20 cellular contexts compared by ENCODE assay signal in genomic region chr12:115103884-115104883, GRCh38.
DNase-seq lines count a peak whose midpoint lies in the region; ATAC-seq, FAIRE-seq and TF ChIP-seq lines count a peak whose summit lies in the region.
"Had no signal": no experiment of that assay in that cellular context is flagged by ENCODE, and none has a peak within 500 bp of the region (broad histone marks: within the 10 kb centered on the region; RNA-seq: fewer than 3 reads in every experiment).

No MANE protein-coding gene starts in this region.

- H3K4me2 ChIP-seq in astrocyte (ENCODE audit: low read length): peak overlapping the region; percentile 5
- H3K4me2 ChIP-seq: BLaER1 had no signal

- H3K36me3 ChIP-seq in astrocyte (ENCODE audit: insufficient read depth, low read length): no peaks in the 10 kb centered on the region
- H3K36me3 ChIP-seq: ascending aorta, BLaER1 had no signal

- no peak overlapping the region for H3K27ac ChIP-seq in astrocyte (ENCODE audit: low read depth, low read length)
- H3K27ac ChIP-seq: ascending aorta, BLaER1, foreskin keratinocyte, RWPE1 had no signal

- H3K9ac ChIP-seq in astrocyte (ENCODE audit: low read length): no peak overlapping the region
- H3K9ac ChIP-seq: BLaER1 had no signal

- no peak for ATAC-seq in GM18498 (IDR thresholded peaks at IDR 0.05; ENCODE audit: unreplicated experiment)
- ATAC-seq: foreskin keratinocyte; GM12878; stimulated activated memory B cell treated with anti-CD40 and anti-IgM and Interleukin-4, amounts not matched to agents 10 μg/mL and 1 μg/mL and 100 μg/mL, for 72 hours had no signal

- H3K36me3 Mint-ChIP-seq in astrocyte (ENCODE audit: low read depth, unreplicated experiment): no peaks in the 10 kb centered on the region
- H3K36me3 Mint-ChIP-seq: stimulated activated memory B cell treated with anti-CD40 and anti-IgM and Interleukin-4, amounts not matched to agents 10 μg/mL and 1 μg/mL and 100 μg/mL, for 72 hours had no signal

- peak overlapping the region; percentile 47 for H2AFZ ChIP-seq in astrocyte (ENCODE audit: low read depth, low read length)

- DNase-seq in HTR-8/SVneo (ENCODE audit: insufficient read length, low spot score) (peak; percentile 20), astrocyte (ENCODE audit: low read depth) (peak; percentile 82), iPS-NIHi7 (ENCODE audit: extremely low spot score) (peak; percentile 16), putamen (ENCODE audit: low spot score) (peak; percentile 7), RPMI8226 (no peak), NCI-H446 treated with DMSO at 0.1 percent for 48 hours (lab: John Stamatoyannopoulos, UW) (no peak)
- DNase-seq in activated naive CD4-positive, alpha-beta T cell treated with anti-CD3 and anti-CD28 coated beads, Interleukin-2, amount 50 U/mL, for 16 hours: no peak
- DNase-seq: activated CD4-positive, alpha-beta memory T cell treated with anti-CD3 and anti-CD28 coated beads, Interleukin-2, amount 10 ng/mL, durations not matched to agents 7 days and 5 days; DND-41; foreskin keratinocyte; KG1; NCI-H1930 had no signal

- no peak for TF ChIP-seq CTCF in astrocyte (IDR thresholded peaks at IDR 0.05; ENCODE audit: insufficient read depth, low read depth, low read length)

- FAIRE-seq in HTR-8/SVneo (lab: Jason Lieb, UNC) (no peak), astrocyte (lab: Jason Lieb, UNC) (no peak)
- FAIRE-seq: GM12878, islet of Langerhans had no signal

- no peaks in the 10 kb centered on the region for H4K20me1 ChIP-seq in astrocyte (ENCODE audit: insufficient read depth, low read length)
- H4K20me1 ChIP-seq: BLaER1 had no signal

- no peak overlapping the region for H3K4me3 ChIP-seq in astrocyte (ENCODE audit: insufficient read depth, low read depth, low read length)
- H3K4me3 ChIP-seq: ascending aorta, BLaER1, GM12878 had no signal

- H3K27ac Mint-ChIP-seq in astrocyte (ENCODE audit: unreplicated experiment): no peak overlapping the region
- H3K27ac Mint-ChIP-seq: activated CD4-positive, alpha-beta memory T cell treated with anti-CD3 and anti-CD28 coated beads, Interleukin-2, amount 10 ng/mL, durations not matched to agents 7 days and 5 days; activated T-helper 1 cell treated with anti-CD3 and anti-CD28 coated beads, Interleukin-12 subunit alpha, Interleukin-12 subunit beta, Interleukin-2, Interleukin-4 antibody, amounts not matched to agents 30 ng/mL and 10 ng/mL and 1 ng/mL, durations not matched to agents 14 hours and 24 hours and 36 hours; stimulated activated memory B cell treated with anti-CD40 and anti-IgM and Interleukin-4, amounts not matched to agents 10 μg/mL and 1 μg/mL and 100 μg/mL, for 72 hours had no signal

- H3K9me3 ChIP-seq in astrocyte (ENCODE audit: insufficient read depth, low read depth, low read length): no peaks in the 10 kb centered on the region
- H3K9me3 ChIP-seq: ascending aorta, BLaER1 had no signal

- H3K4me1 ChIP-seq in astrocyte (ENCODE audit: insufficient read depth, low read length): peaks cover 5% of the 10 kb centered on the region
- H3K4me1 ChIP-seq: ascending aorta, BLaER1, foreskin keratinocyte had no signal

- H3K4me3 Mint-ChIP-seq in astrocyte (ENCODE audit: unreplicated experiment): no peak overlapping the region
- H3K4me3 Mint-ChIP-seq: activated CD4-positive, alpha-beta memory T cell treated with anti-CD3 and anti-CD28 coated beads, Interleukin-2, amount 10 ng/mL, durations not matched to agents 7 days and 5 days; activated T-helper 1 cell treated with anti-CD3 and anti-CD28 coated beads, Interleukin-12 subunit alpha, Interleukin-12 subunit beta, Interleukin-2, Interleukin-4 antibody, amounts not matched to agents 30 ng/mL and 10 ng/mL and 1 ng/mL, durations not matched to agents 14 hours and 24 hours and 36 hours; stimulated activated memory B cell treated with anti-CD40 and anti-IgM and Interleukin-4, amounts not matched to agents 10 μg/mL and 1 μg/mL and 100 μg/mL, for 72 hours had no signal

- peaks cover 4% of the 10 kb centered on the region for H3K4me1 Mint-ChIP-seq in astrocyte (ENCODE audit: low read depth, unreplicated experiment)
- H3K4me1 Mint-ChIP-seq: activated CD4-positive, alpha-beta memory T cell treated with anti-CD3 and anti-CD28 coated beads, Interleukin-2, amount 10 ng/mL, durations not matched to agents 7 days and 5 days; stimulated activated memory B cell treated with anti-CD40 and anti-IgM and Interleukin-4, amounts not matched to agents 10 μg/mL and 1 μg/mL and 100 μg/mL, for 72 hours had no signal

- H3K27me3 Mint-ChIP-seq in astrocyte (ENCODE audit: low read depth, unreplicated experiment): peaks cover 19% of the 10 kb centered on the region
- H3K27me3 Mint-ChIP-seq: activated CD4-positive, alpha-beta memory T cell treated with anti-CD3 and anti-CD28 coated beads, Interleukin-2, amount 10 ng/mL, durations not matched to agents 7 days and 5 days; stimulated activated memory B cell treated with anti-CD40 and anti-IgM and Interleukin-4, amounts not matched to agents 10 μg/mL and 1 μg/mL and 100 μg/mL, for 72 hours had no signal

- H3K9me3 Mint-ChIP-seq in astrocyte (ENCODE audit: unreplicated experiment): no peaks in the 10 kb centered on the region

- H3K27me3 ChIP-seq in astrocyte (ENCODE audit: insufficient read depth, low read length): no peaks in the 10 kb centered on the region
- H3K27me3 ChIP-seq: ascending aorta, BLaER1, foreskin keratinocyte had no signal

- H3K79me2 ChIP-seq in astrocyte (ENCODE audit: insufficient read depth, low read length): no peaks in the 10 kb centered on the region

Comparison
In these comparisons a context has a peak if more than half of its experiments do, and no peak if none do; other contexts are left out.
1. DNase-seq: peak in HTR-8/SVneo (single experiment), astrocyte (single experiment), iPS-NIHi7 (single experiment) and putamen (single experiment); none in RPMI8226 (single experiment), NCI-H446 treated with DMSO at 0.1 percent for 48 hours (single experiment) and activated naive CD4-positive, alpha-beta T cell treated with anti-CD3 and anti-CD28 coated beads, Interleukin-2, amount 50 U/mL, for 16 hours (single experiment).